In genomic region chr3:128787256-128788253, GRCh38 we compare ENCODE assay signal across 8 cellular contexts.
DNase-seq lines count a peak whose midpoint lies in the region; ATAC-seq and TF ChIP-seq lines count a peak whose summit lies in the region.

No MANE protein-coding gene starts in this region.

- H3K4me1 Mint-ChIP-seq in WTC11 = peaks cover 56% of the 10 kb centered on the region
- peaks cover 99% of the 10 kb centered on the region for H3K4me1 Mint-ChIP-seq in stimulated activated naive CD8-positive, alpha-beta T cell treated with anti-CD3 and anti-CD28 coated beads, Interleukin-15, amount 100 ng/mL, for 72 hours

- DNase-seq in activated CD4-positive, CD25-positive, alpha-beta regulatory T cell treated with anti-CD3 and anti-CD28 coated beads, Interleukin-2, amount 50 U/mL, for 72 hours = no peak
- DNase-seq in HuH-7.5 (ENCODE audit: low spot score) (peak; percentile 43), WTC11 (ENCODE audit: low spot score) (peak; percentile 50), fibroblast of villous mesenchyme (ENCODE audit: low read depth) (peak; percentile 82), middle frontal gyrus (ENCODE audit: extremely low spot score, low spot score) (no peak)
- DNase-seq in stimulated activated naive CD8-positive, alpha-beta T cell treated with anti-CD3 and anti-CD28 coated beads, Interleukin-15, amount 100 ng/mL, for 72 hours = peak; percentile 41 to 68

- TF ChIP-seq CTCF in WTC11 (IDR thresholded peaks at IDR 0.05) = peak; percentile 58
- peak; percentile 43 for TF ChIP-seq CTCF in fibroblast of villous mesenchyme (IDR thresholded peaks at IDR 0.05; ENCODE audit: insufficient read depth, low read depth, low read length)

- H3K36me3 Mint-ChIP-seq in WTC11 = no peaks in the 10 kb centered on the region

- no peak overlapping the region for H3K4me3 Mint-ChIP-seq in WTC11
- peak overlapping the region; percentile 73 to 90 for H3K4me3 Mint-ChIP-seq in stimulated activated naive CD8-positive, alpha-beta T cell treated with anti-CD3 and anti-CD28 coated beads, Interleukin-15, amount 100 ng/mL, for 72 hours

- ATAC-seq in activated CD4-positive, CD25-positive, alpha-beta regulatory T cell treated with anti-CD3 and anti-CD28 coated beads, Interleukin-2, amount 50 U/mL, for 24 hours = peak; percentile 74 to 83
- ATAC-seq in WTC11 (peak; percentile 70), HG02884 (IDR thresholded peaks at IDR 0.05; ENCODE audit: unreplicated experiment) (no peak)
- peak; percentile 90 for ATAC-seq in stimulated activated naive CD8-positive, alpha-beta T cell treated with anti-CD3 and anti-CD28 coated beads, Interleukin-15, amount 100 ng/mL, for 72 hours

- no peaks in the 10 kb centered on the region for H3K27me3 Mint-ChIP-seq in WTC11 (ENCODE audit: low read depth)
- H3K27me3 Mint-ChIP-seq in stimulated activated naive CD8-positive, alpha-beta T cell treated with anti-CD3 and anti-CD28 coated beads, Interleukin-15, amount 100 ng/mL, for 72 hours = no peaks in the 10 kb centered on the region

- POLR2A ChIA-PET in WTC11 (lab: Charles Lee) = interaction anchor here (0.5 kb wide), 1 partner anchor 66 kb away, joined by 5 read pairs; no protein-coding TSS in a partner anchor

- H3K4me3 ChIP-seq in fibroblast of villous mesenchyme (ENCODE audit: low read depth, low read length) = no peak overlapping the region

- CTCF ChIA-PET in WTC11 (lab: Charles Lee) = interaction anchor here (0.7 to 2.9 kb wide), 15 partner anchors 9 to 179 kb away, joined by 3 to 28 read pairs (median 4); no protein-coding TSS in a partner anchor

- no peaks in the 10 kb centered on the region for H3K9me3 Mint-ChIP-seq in WTC11
- no peaks in the 10 kb centered on the region for H3K9me3 Mint-ChIP-seq in stimulated activated naive CD8-positive, alpha-beta T cell treated with anti-CD3 and anti-CD28 coated beads, Interleukin-15, amount 100 ng/mL, for 72 hours

- no peak overlapping the region; the same call in 1 of the 2 replicates for H3K27ac Mint-ChIP-seq in WTC11
- H3K27ac Mint-ChIP-seq in stimulated activated naive CD8-positive, alpha-beta T cell treated with anti-CD3 and anti-CD28 coated beads, Interleukin-15, amount 100 ng/mL, for 72 hours = peak overlapping the region; percentile 100

TF ChIP-seq in WTC11, 78 proteins besides CTCF, POLR2A, EP300 and RAD21:
- TF ChIP-seq, protein P1, sequence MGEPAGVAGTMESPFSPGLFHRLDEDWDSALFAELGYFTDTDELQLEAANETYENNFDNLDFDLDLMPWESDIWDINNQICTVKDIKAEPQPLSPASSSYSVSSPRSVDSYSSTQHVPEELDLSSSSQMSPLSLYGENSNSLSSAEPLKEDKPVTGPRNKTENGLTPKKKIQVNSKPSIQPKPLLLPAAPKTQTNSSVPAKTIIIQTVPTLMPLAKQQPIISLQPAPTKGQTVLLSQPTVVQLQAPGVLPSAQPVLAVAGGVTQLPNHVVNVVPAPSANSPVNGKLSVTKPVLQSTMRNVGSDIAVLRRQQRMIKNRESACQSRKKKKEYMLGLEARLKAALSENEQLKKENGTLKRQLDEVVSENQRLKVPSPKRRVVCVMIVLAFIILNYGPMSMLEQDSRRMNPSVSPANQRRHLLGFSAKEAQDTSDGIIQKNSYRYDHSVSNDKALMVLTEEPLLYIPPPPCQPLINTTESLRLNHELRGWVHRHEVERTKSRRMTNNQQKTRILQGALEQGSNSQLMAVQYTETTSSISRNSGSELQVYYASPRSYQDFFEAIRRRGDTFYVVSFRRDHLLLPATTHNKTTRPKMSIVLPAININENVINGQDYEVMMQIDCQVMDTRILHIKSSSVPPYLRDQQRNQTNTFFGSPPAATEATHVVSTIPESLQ (CRISPR knock-in tag; IDR thresholded peaks at IDR 0.05) = no peak
- TF ChIP-seq, protein P2, sequence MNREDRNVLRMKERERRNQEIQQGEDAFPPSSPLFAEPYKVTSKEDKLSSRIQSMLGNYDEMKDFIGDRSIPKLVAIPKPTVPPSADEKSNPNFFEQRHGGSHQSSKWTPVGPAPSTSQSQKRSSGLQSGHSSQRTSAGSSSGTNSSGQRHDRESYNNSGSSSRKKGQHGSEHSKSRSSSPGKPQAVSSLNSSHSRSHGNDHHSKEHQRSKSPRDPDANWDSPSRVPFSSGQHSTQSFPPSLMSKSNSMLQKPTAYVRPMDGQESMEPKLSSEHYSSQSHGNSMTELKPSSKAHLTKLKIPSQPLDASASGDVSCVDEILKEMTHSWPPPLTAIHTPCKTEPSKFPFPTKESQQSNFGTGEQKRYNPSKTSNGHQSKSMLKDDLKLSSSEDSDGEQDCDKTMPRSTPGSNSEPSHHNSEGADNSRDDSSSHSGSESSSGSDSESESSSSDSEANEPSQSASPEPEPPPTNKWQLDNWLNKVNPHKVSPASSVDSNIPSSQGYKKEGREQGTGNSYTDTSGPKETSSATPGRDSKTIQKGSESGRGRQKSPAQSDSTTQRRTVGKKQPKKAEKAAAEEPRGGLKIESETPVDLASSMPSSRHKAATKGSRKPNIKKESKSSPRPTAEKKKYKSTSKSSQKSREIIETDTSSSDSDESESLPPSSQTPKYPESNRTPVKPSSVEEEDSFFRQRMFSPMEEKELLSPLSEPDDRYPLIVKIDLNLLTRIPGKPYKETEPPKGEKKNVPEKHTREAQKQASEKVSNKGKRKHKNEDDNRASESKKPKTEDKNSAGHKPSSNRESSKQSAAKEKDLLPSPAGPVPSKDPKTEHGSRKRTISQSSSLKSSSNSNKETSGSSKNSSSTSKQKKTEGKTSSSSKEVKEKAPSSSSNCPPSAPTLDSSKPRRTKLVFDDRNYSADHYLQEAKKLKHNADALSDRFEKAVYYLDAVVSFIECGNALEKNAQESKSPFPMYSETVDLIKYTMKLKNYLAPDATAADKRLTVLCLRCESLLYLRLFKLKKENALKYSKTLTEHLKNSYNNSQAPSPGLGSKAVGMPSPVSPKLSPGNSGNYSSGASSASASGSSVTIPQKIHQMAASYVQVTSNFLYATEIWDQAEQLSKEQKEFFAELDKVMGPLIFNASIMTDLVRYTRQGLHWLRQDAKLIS (CRISPR knock-in tag; IDR thresholded peaks at IDR 0.05; ENCODE audit: borderline replicate concordance) = no peak
- TF ChIP-seq RELA (CRISPR knock-in tag; IDR thresholded peaks at IDR 0.05; ENCODE audit: borderline replicate concordance) (no peak), TEAD1 (CRISPR knock-in tag; IDR thresholded peaks at IDR 0.05) (no peak), GTF2I (CRISPR knock-in tag; conservative IDR thresholded peaks at IDR 0.05) (no peak), SMAD3 (CRISPR knock-in tag; IDR thresholded peaks at IDR 0.05; ENCODE audit: borderline replicate concordance) (no peak), ATF1 (CRISPR knock-in tag; IDR thresholded peaks at IDR 0.05) (no peak), JUN (CRISPR knock-in tag; IDR thresholded peaks at IDR 0.05) (no peak), FOXP1 (CRISPR knock-in tag; IDR thresholded peaks at IDR 0.05; ENCODE audit: borderline replicate concordance) (no peak), MYBL2 (CRISPR knock-in tag; IDR thresholded peaks at IDR 0.05) (no peak), CREM (CRISPR knock-in tag; IDR thresholded peaks at IDR 0.05) (no peak)
- TF ChIP-seq, protein P3, sequence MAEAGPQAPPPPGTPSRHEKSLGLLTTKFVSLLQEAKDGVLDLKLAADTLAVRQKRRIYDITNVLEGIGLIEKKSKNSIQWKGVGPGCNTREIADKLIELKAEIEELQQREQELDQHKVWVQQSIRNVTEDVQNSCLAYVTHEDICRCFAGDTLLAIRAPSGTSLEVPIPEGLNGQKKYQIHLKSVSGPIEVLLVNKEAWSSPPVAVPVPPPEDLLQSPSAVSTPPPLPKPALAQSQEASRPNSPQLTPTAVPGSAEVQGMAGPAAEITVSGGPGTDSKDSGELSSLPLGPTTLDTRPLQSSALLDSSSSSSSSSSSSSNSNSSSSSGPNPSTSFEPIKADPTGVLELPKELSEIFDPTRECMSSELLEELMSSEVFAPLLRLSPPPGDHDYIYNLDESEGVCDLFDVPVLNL (CRISPR knock-in tag; IDR thresholded peaks at IDR 0.05; ENCODE audit: borderline replicate concordance, low read depth) = no peak
- TF ChIP-seq, protein P4, sequence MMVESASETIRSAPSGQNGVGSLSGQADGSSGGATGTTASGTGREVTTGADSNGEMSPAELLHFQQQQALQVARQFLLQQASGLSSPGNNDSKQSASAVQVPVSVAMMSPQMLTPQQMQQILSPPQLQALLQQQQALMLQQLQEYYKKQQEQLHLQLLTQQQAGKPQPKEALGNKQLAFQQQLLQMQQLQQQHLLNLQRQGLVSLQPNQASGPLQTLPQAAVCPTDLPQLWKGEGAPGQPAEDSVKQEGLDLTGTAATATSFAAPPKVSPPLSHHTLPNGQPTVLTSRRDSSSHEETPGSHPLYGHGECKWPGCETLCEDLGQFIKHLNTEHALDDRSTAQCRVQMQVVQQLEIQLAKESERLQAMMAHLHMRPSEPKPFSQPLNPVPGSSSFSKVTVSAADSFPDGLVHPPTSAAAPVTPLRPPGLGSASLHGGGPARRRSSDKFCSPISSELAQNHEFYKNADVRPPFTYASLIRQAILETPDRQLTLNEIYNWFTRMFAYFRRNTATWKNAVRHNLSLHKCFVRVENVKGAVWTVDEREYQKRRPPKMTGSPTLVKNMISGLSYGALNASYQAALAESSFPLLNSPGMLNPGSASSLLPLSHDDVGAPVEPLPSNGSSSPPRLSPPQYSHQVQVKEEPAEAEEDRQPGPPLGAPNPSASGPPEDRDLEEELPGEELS (CRISPR knock-in tag; IDR thresholded peaks at IDR 0.05) = no peak
- TF ChIP-seq, protein P5, sequence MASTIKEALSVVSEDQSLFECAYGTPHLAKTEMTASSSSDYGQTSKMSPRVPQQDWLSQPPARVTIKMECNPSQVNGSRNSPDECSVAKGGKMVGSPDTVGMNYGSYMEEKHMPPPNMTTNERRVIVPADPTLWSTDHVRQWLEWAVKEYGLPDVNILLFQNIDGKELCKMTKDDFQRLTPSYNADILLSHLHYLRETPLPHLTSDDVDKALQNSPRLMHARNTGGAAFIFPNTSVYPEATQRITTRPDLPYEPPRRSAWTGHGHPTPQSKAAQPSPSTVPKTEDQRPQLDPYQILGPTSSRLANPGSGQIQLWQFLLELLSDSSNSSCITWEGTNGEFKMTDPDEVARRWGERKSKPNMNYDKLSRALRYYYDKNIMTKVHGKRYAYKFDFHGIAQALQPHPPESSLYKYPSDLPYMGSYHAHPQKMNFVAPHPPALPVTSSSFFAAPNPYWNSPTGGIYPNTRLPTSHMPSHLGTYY (CRISPR knock-in tag; IDR thresholded peaks at IDR 0.05) = no peak

Comparison
In these comparisons a context has a peak if more than half of its experiments do, and no peak if none do; other contexts are left out.
1. DNase-seq: peak in HuH-7.5 (single experiment), WTC11 (single experiment), fibroblast of villous mesenchyme (single experiment) and stimulated activated naive CD8-positive, alpha-beta T cell treated with anti-CD3 and anti-CD28 coated beads, Interleukin-15, amount 100 ng/mL, for 72 hours (2 of 2); none in activated CD4-positive, CD25-positive, alpha-beta regulatory T cell treated with anti-CD3 and anti-CD28 coated beads, Interleukin-2, amount 50 U/mL, for 72 hours (single experiment) and middle frontal gyrus (single experiment).